Comparison of ENCODE assay signal across 13 cellular contexts in the genomic region with DNA sequence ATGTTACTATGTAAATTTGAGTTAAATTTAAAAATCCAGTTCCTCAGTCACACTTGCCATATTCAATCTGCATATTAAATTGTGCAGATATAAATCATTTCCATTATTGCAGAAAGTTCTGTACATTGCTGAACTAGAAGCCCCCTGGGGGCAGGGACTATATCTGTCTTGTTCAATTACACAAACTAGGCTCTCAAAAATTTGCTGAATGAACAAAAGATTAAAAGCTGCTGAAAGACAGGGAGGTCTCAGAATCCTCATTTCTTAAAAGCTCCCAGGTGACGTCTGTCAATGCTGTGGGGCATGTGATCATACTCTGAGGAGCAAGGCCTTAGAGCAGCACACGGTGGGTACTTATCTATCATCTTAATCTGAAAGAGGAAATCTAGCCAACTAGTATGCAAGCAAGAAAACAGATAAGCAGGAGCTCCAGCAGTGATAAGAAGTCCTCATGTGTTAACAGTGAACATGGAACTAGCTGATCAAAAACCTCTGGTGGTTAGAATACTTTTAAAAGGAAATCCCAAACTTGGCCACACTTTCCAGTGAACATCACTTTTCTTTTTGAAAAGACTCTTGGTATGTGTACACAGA.
"Had no signal": no experiment of that assay in that cellular context is flagged by ENCODE, and none has a peak within 500 bp of the region (broad histone marks: within the 10 kb centered on the region; RNA-seq: fewer than 3 reads in every experiment).

No MANE protein-coding gene starts in this region.

- ATAC-seq: esophagus mucosa; left lobe of liver; pancreas; stimulated activated effector memory CD8-positive, alpha-beta T cell treated with anti-CD3 and anti-CD28 coated beads, Interleukin-12 subunit alpha, Interleukin-12 subunit beta, amount 100 ng/mL, for 72 hours had no signal

- H3K4me3 ChIP-seq: adrenal gland, pancreas, thyroid gland had no signal

- H3K27ac ChIP-seq: adrenal gland, pancreas, thyroid gland had no signal

- H3K4me1 ChIP-seq: adrenal gland, pancreas, thyroid gland had no signal

- H3K27me3 Mint-ChIP-seq: naive B cell had no signal

- H3K27me3 ChIP-seq: adrenal gland, pancreas, thyroid gland had no signal

- H3K27ac Mint-ChIP-seq: stimulated activated effector memory CD8-positive, alpha-beta T cell treated with anti-CD3 and anti-CD28 coated beads, Interleukin-12 subunit alpha, Interleukin-12 subunit beta, amount 100 ng/mL, for 72 hours had no signal

- H3K9me3 Mint-ChIP-seq: stimulated activated effector memory CD8-positive, alpha-beta T cell treated with anti-CD3 and anti-CD28 coated beads, Interleukin-12 subunit alpha, Interleukin-12 subunit beta, amount 100 ng/mL, for 72 hours had no signal

- DNase-seq: activated CD4-positive, alpha-beta T cell treated with anti-CD3 and anti-CD28 coated beads, Interleukin-2, amount 50 U/mL, for 48 hours; activated CD4-positive, CD25-positive, alpha-beta regulatory T cell treated with anti-CD3 and anti-CD28 coated beads, Interleukin-2, amount 50 U/mL, for 72 hours; activated naive CD4-positive, alpha-beta T cell treated with Interleukin-2 at 50 U/mL for 16 hours; adrenal gland; hippocampal formation; mammary epithelial cell; naive B cell; pancreas; stimulated activated CD4-positive, alpha-beta T cell treated with anti-CD3 and anti-CD28 coated beads, Interleukin-12 subunit alpha, Interleukin-12 subunit beta, amount 100 ng/mL, for 4 hours; thyroid gland had no signal

- H3K4me3 Mint-ChIP-seq: naive B cell; stimulated activated effector memory CD8-positive, alpha-beta T cell treated with anti-CD3 and anti-CD28 coated beads, Interleukin-12 subunit alpha, Interleukin-12 subunit beta, amount 100 ng/mL, for 72 hours had no signal

- H3K9me3 ChIP-seq: adrenal gland, pancreas, thyroid gland had no signal
